23 cellular contexts compared by ENCODE assay signal in genomic region chr14:24630087-24630871, GRCh38. TPM values are rescaled to one million over a fixed set of nuclear protein-coding genes. Genes with fewer than 3 reads are reported as not detected.
DNase-seq lines count a peak whose midpoint lies in the region; ATAC-seq and TF ChIP-seq lines count a peak whose summit lies in the region.
"Had no signal": no experiment of that assay in that cellular context is flagged by ENCODE, and none has a peak within 500 bp of the region (broad histone marks: within the 10 kb centered on the region; RNA-seq: fewer than 3 reads in every experiment).

No MANE protein-coding gene starts in this region.

- peaks cover 38% of the 10 kb centered on the region for H3K36me3 Mint-ChIP-seq in activated CD4-positive, alpha-beta T cell treated with anti-CD3 and anti-CD28 coated beads for 36 hours (ENCODE audit: low read depth)
- peaks cover 16 to 30% of the 10 kb centered on the region in 2 donors for H3K36me3 Mint-ChIP-seq in activated T-cell treated with anti-CD3 and anti-CD28 coated beads, Interleukin-2, amount 50 U/mL, for 72 hours (ENCODE audit: insufficient read depth in 2 of 2)
- no peaks in the 10 kb centered on the region for H3K36me3 Mint-ChIP-seq in naive B cell

- DNase-seq in activated CD4-positive, alpha-beta T cell treated with anti-CD3 and anti-CD28 coated beads for 36 hours: peak; percentile 44
- no peak for DNase-seq in activated CD4-positive, alpha-beta T cell treated with anti-CD3 and anti-CD28 coated beads, Interleukin-2, amount 50 U/mL, for 48 hours
- DNase-seq in activated T-cell treated with anti-CD3 and anti-CD28 coated beads, Interleukin-2, amount 50 U/mL, for 72 hours: no peak
- DNase-seq in naive B cell (no peak), HPDE6-E6E7 (ENCODE audit: extremely low spot score) (no peak), spleen (no peak)
- DNase-seq: effector CD8-positive, alpha-beta T cell; gastrocnemius medialis; islet precursor cell; MM.1S; NCI-H1417 treated with DMSO at 0.1 percent for 48 hours; SHP77 treated with DMSO at 0.1 percent for 48 hours; stimulated activated CD4-positive, alpha-beta T cell treated with anti-CD3 and anti-CD28 coated beads, Interleukin-4, amount 100 ng/mL, for 1 hour had no signal

- H3K9me3 ChIP-seq in spleen: no peaks in the 10 kb centered on the region
- H3K9me3 ChIP-seq: gastrocnemius medialis, prostate gland, upper lobe of left lung had no signal

- H3K27me3 Mint-ChIP-seq in activated CD4-positive, alpha-beta T cell treated with anti-CD3 and anti-CD28 coated beads for 36 hours: no peaks in the 10 kb centered on the region
- no peaks in the 10 kb centered on the region for H3K27me3 Mint-ChIP-seq in activated T-cell treated with anti-CD3 and anti-CD28 coated beads, Interleukin-2, amount 50 U/mL, for 72 hours (ENCODE audit: low read depth)
- peaks cover 3 to 11% (median 5%) of the 10 kb centered on the region in 3 donors for H3K27me3 Mint-ChIP-seq in naive B cell

- H3K27ac Mint-ChIP-seq in activated CD4-positive, alpha-beta T cell treated with anti-CD3 and anti-CD28 coated beads for 36 hours: peak overlapping the region; percentile 48
- peak overlapping the region; percentile 84 for H3K27ac Mint-ChIP-seq in activated T-cell treated with anti-CD3 and anti-CD28 coated beads, Interleukin-2, amount 50 U/mL, for 72 hours
- H3K27ac Mint-ChIP-seq in naive B cell: peak overlapping the region in 4 of 6 donors; percentile 32 to 87 (median 63)

- H3K27ac ChIP-seq in C4-2B (peak overlapping the region; percentile 31), spleen (no peak overlapping the region)
- H3K27ac ChIP-seq: gastrocnemius medialis, prostate gland had no signal

- TF ChIP-seq CTCF in C4-2B (conservative IDR thresholded peaks at IDR 0.05) (no peak), spleen (IDR thresholded peaks at IDR 0.05 in 8 of 11, conservative IDR thresholded peaks at IDR 0.05 in 3 of 11) (no peak)

- CTCF ChIA-PET in activated CD4-positive, alpha-beta T cell treated with anti-CD3 and anti-CD28 coated beads for 36 hours (lab: Charles Lee): interaction anchor here (0.6 to 0.8 kb wide), 2 partner anchors 19 to 154 kb away, joined by 3 read pairs; no protein-coding TSS in a partner anchor

- H3K9me3 Mint-ChIP-seq in activated CD4-positive, alpha-beta T cell treated with anti-CD3 and anti-CD28 coated beads for 36 hours (ENCODE audit: low read depth): no peaks in the 10 kb centered on the region
- H3K9me3 Mint-ChIP-seq in activated T-cell treated with anti-CD3 and anti-CD28 coated beads, Interleukin-2, amount 50 U/mL, for 72 hours: peaks cover 2% of the 10 kb centered on the region in 2 donors
- H3K9me3 Mint-ChIP-seq in naive B cell: peaks cover 0 to 2% (median 0%) of the 10 kb centered on the region in 7 donors

- intact Hi-C loops in activated CD4-positive, alpha-beta T cell treated with anti-CD3 and anti-CD28 coated beads for 36 hours (cut with DNase I, micrococcal nuclease): loop anchor here in 1 of 2 experiments (2.0 kb wide), 1 partner anchor 25 kb away; no protein-coding TSS in a partner anchor
- intact Hi-C loops in spleen (cut with DNase I; ENCODE audit: low total_unique reads): no loop called here

- POLR2A ChIA-PET in activated CD4-positive, alpha-beta T cell treated with anti-CD3 and anti-CD28 coated beads for 36 hours (lab: Charles Lee): interaction anchor here (0.6 kb wide), 1 partner anchor 172 kb away, joined by 5 read pairs; no protein-coding TSS in a partner anchor

- peak overlapping the region; percentile 78 for H3K4me3 Mint-ChIP-seq in activated CD4-positive, alpha-beta T cell treated with anti-CD3 and anti-CD28 coated beads for 36 hours
- H3K4me3 Mint-ChIP-seq in activated T-cell treated with anti-CD3 and anti-CD28 coated beads, Interleukin-2, amount 50 U/mL, for 72 hours: peak overlapping the region; percentile 87 to 96
- H3K4me3 Mint-ChIP-seq in naive B cell: no peak overlapping the region
- H3K4me3 Mint-ChIP-seq: neural crest cell had no signal

- H3K27me3 ChIP-seq in spleen (replicated peaks in 1 of 7): no peaks in the 10 kb centered on the region
- H3K27me3 ChIP-seq: gastrocnemius medialis, upper lobe of left lung had no signal

- no peak overlapping the region for H3K4me3 ChIP-seq in spleen
- H3K4me3 ChIP-seq: gastrocnemius medialis, K562, prostate gland, upper lobe of left lung had no signal

- TF ChIP-seq POLR2A in spleen (IDR thresholded peaks at IDR 0.05): no peak

- H3K4me1 ChIP-seq in spleen: no peaks in the 10 kb centered on the region
- H3K4me1 ChIP-seq: gastrocnemius medialis had no signal

- ATAC-seq in activated CD4-positive, alpha-beta T cell treated with anti-CD3 and anti-CD28 coated beads for 36 hours: peak; percentile 25
- ATAC-seq in activated T-cell treated with anti-CD3 and anti-CD28 coated beads, Interleukin-2, amount 50 U/mL, for 72 hours (replicated peaks in 1 of 2): peak; percentile 3 to 4
- ATAC-seq in naive B cell (ENCODE audit: low read depth in 2 of 2) (no peak), GM18511 (IDR thresholded peaks at IDR 0.05; ENCODE audit: unreplicated experiment) (no peak)
- ATAC-seq: gastrocnemius medialis, HCT116, K562, PC-3 had no signal

- WGBS in spleen, 5 donors: 76 to 85% (median 82%) methylated on average over 3 of the region's 3 CpGs

- no peaks in the 10 kb centered on the region for H3K36me3 ChIP-seq in spleen
- H3K36me3 ChIP-seq: gastrocnemius medialis, prostate gland, upper lobe of left lung had no signal

- H3K4me1 Mint-ChIP-seq in activated CD4-positive, alpha-beta T cell treated with anti-CD3 and anti-CD28 coated beads for 36 hours: peaks cover 12% of the 10 kb centered on the region
- H3K4me1 Mint-ChIP-seq in activated T-cell treated with anti-CD3 and anti-CD28 coated beads, Interleukin-2, amount 50 U/mL, for 72 hours (ENCODE audit: low read depth): peaks cover 51% of the 10 kb centered on the region
- peaks cover 0 to 8% (median 4%) of the 10 kb centered on the region in 3 donors for H3K4me1 Mint-ChIP-seq in naive B cell
- H3K4me1 Mint-ChIP-seq: neural crest cell had no signal

RNA-seq across cellular contexts. Expression of gene GZMB, which starts 3.7 kb away (rescaled TPM):
- total RNA-seq in activated CD4-positive, alpha-beta T cell treated with anti-CD3 and anti-CD28 coated beads for 36 hours: 1,000 to 10,000 TPM; 2,147 to 3,062 TPM
- 1,000 to 10,000 TPM; 2,205 to 2,852 TPM for total RNA-seq in activated T-cell treated with anti-CD3 and anti-CD28 coated beads, Interleukin-2, amount 50 U/mL, for 72 hours
- polyA plus RNA-seq in naive B cell (ENCODE audit: low read depth in 6 of 6) (1 to 10 TPM; 1.1 to 3.2 (median 2.6) TPM), spleen (10 to 100 TPM in 1 of 3 donors, 1 to 10 TPM in 2; 6.3 to 14.4 (median 9.4) TPM)
- 10 to 100 TPM in 6 of 7 donors, 1 to 10 TPM in 1; 9.8 to 25.4 (median 17.9) TPM for total RNA-seq in spleen
- total RNA-seq: A172, NCI-H460, neural crest cell, PC-3 had no signal

RNA-seq across cellular contexts. Expression of gene GZMH, which starts 20.8 kb away (rescaled TPM):
- total RNA-seq in activated CD4-positive, alpha-beta T cell treated with anti-CD3 and anti-CD28 coated beads for 36 hours: 10 to 100 TPM; 36.1 to 45.0 TPM
- 10 to 100 TPM; 32.3 to 74.2 TPM for total RNA-seq in activated T-cell treated with anti-CD3 and anti-CD28 coated beads, Interleukin-2, amount 50 U/mL, for 72 hours
- polyA plus RNA-seq in naive B cell (ENCODE audit: low read depth in 6 of 6) (1 to 10 TPM in 4 of 6 donors, under 1 TPM in 1, not detected in 1; 0.65 to 4.0 (median 2.3) TPM), spleen (1 to 10 TPM; 2.8 to 8.5 (median 3.3) TPM)
- 10 to 100 TPM in 5 of 7 donors, 1 to 10 TPM in 2; 4.7 to 29.4 (median 11.6) TPM for total RNA-seq in spleen
- total RNA-seq: A172, gastrocnemius medialis, K562, NCI-H460, neural crest cell, PC-3 had no signal
- polyA plus RNA-seq: K562 had no signal

RNA-seq across cellular contexts. Expression of gene CTSG, which starts 54.2 kb away (rescaled TPM):
- under 1 TPM in 1 of 2 experiments, not detected in 1; 0.35 TPM for total RNA-seq in activated CD4-positive, alpha-beta T cell treated with anti-CD3 and anti-CD28 coated beads for 36 hours
- total RNA-seq in activated T-cell treated with anti-CD3 and anti-CD28 coated beads, Interleukin-2, amount 50 U/mL, for 72 hours: not detected
- polyA plus RNA-seq in naive B cell (ENCODE audit: low read depth in 6 of 6): not detected
- 10 to 100 TPM in 2 of 7 donors, 1 to 10 TPM in 5; 1.9 to 53.1 (median 6.7) TPM for total RNA-seq in spleen
- 1 to 10 TPM in 2 of 3 donors, under 1 TPM in 1; 0.74 to 2.3 (median 1.1) TPM for polyA plus RNA-seq in spleen
- total RNA-seq: A172, K562, NCI-H460, neural crest cell, PC-3 had no signal
- polyA plus RNA-seq: K562 had no signal

Comparison
In these comparisons a context has a peak if more than half of its experiments do, and no peak if none do; other contexts are left out.
1. ATAC-seq: peak in activated CD4-positive, alpha-beta T cell treated with anti-CD3 and anti-CD28 coated beads for 36 hours (single experiment) and activated T-cell treated with anti-CD3 and anti-CD28 coated beads, Interleukin-2, amount 50 U/mL, for 72 hours (2 of 2); none in naive B cell (0 of 2) and GM18511 (single experiment).
2. H3K4me3 Mint-ChIP-seq: peak in activated CD4-positive, alpha-beta T cell treated with anti-CD3 and anti-CD28 coated beads for 36 hours (single experiment) and activated T-cell treated with anti-CD3 and anti-CD28 coated beads, Interleukin-2, amount 50 U/mL, for 72 hours (2 of 2); none in naive B cell (0 of 8).
3. RNA of gene GZMB, which starts 3.7 kb away (total RNA-seq): 2,147 to 3,062 TPM in activated CD4-positive, alpha-beta T cell treated with anti-CD3 and anti-CD28 coated beads for 36 hours and 2,205 to 2,852 TPM in activated T-cell treated with anti-CD3 and anti-CD28 coated beads, Interleukin-2, amount 50 U/mL, for 72 hours; 9.8 to 25.4 TPM in spleen; every median in the first group is over 10 times any median in the second.
4. Peak in every context shown above with its lines, with median percentiles within 50 percentile points of each other: H3K27ac Mint-ChIP-seq.